ENCODE assay signal across 12 cellular contexts in the genomic region with DNA sequence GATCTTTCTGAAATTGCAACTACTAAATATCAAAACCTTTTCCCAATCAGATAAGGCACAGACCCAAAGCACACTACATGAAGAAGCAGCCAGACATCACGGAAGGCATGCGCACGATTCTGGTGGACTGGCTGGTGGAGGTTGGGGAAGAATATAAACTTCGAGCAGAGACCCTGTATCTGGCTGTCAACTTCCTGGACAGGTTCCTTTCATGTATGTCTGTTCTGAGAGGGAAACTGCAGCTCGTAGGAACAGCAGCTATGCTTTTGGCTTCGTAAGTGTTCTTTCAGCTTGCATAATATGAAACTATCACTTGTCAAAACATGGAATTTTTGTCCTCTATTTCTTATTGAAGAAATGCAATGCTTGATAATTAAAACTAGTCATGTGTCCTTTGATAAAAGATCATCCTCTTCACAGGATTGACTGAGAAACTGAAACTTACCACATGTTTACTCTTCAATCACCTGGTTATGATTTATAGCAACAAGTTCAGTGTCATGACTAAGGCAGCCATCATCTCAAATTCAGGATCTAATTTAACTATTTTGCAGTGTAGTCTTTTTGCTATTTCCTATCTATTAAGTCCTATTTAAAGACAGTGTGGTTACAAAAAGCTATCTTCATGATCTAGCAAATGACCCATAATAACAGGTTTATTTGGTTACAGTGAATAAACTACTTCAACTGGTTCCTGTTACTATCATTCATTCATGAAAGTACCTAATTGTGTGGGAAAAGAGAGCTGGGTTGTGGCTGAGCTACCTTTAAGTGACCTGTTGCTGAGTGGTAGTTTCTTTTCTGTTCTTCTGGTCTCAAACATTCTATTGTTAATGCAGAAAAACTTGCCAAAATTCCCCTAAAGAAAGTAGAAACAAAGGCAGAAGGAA.
"Had no signal": no experiment of that assay in that cellular context is flagged by ENCODE, and none has a peak within 500 bp of the region (broad histone marks: within the 10 kb centered on the region; RNA-seq: fewer than 3 reads in every experiment).

No MANE protein-coding gene starts in this region.

- H3K27me3 ChIP-seq: dorsolateral prefrontal cortex, pancreas had no signal

- DNase-seq: activated CD4-positive, alpha-beta T cell treated with anti-CD3 and anti-CD28 coated beads for 1 hour; activated gamma-delta T cell treated with Interleukin-2 at 50 U/mL for 16 hours; activated T-cell treated with anti-CD3 and anti-CD28 coated beads, Interleukin-2, amount 50 U/mL, for 1 hour; dorsolateral prefrontal cortex; midbrain; pancreas; stimulated activated CD4-positive, alpha-beta T cell treated with anti-CD3 and anti-CD28 coated beads, Interleukin-1b, Interleukin-23, amount 100 ng/mL, for 48 hours had no signal

- H3K9me3 ChIP-seq: esophagus muscularis mucosa, pancreas, thoracic aorta had no signal

- H3K4me2 ChIP-seq: neural progenitor cell had no signal

- H3K4me3 ChIP-seq: cardiac muscle cell, dorsolateral prefrontal cortex, esophagus muscularis mucosa, lung, neural progenitor cell, pancreas, thoracic aorta had no signal

- H3K4me3 Mint-ChIP-seq: neural progenitor cell had no signal

- H3K4me1 ChIP-seq: esophagus muscularis mucosa, neural progenitor cell, pancreas had no signal

- ATAC-seq: pancreas had no signal

- H3K9me3 Mint-ChIP-seq: neural progenitor cell had no signal

- H3K27ac Mint-ChIP-seq: neural progenitor cell had no signal

- H3K36me3 ChIP-seq: cardiac muscle cell, esophagus muscularis mucosa, neural progenitor cell, pancreas, thoracic aorta had no signal

- H3K36me3 Mint-ChIP-seq: neural progenitor cell had no signal

- H2AFZ ChIP-seq: neural progenitor cell had no signal

- H3K27ac ChIP-seq: cardiac muscle cell, dorsolateral prefrontal cortex, esophagus muscularis mucosa, neural progenitor cell, pancreas, thoracic aorta had no signal
